1 cellular context compared by ENCODE assay signal in genomic region chr10:59906417-59907202, GRCh38.
TF ChIP-seq lines count a peak whose summit lies in the region.

Gene CCDC6, minus strand, starts transcription at chr10:59906556. Its CDS starts 132 bp downstream, at chr10:59906424.

TF ChIP-seq in GM12878, 131 proteins besides CTCF, POLR2A, EP300 and RAD21 (continued from another document and continues in another):
- no peak; the same call in 1 of the 2 replicates for TF ChIP-seq RELB (IDR thresholded peaks at IDR 0.05; ENCODE audit: low read depth)
- TF ChIP-seq POLR2AphosphoS2 (IDR thresholded peaks at IDR 0.05; ENCODE audit: low read depth, low read length), result peak; percentile 50; the same call in 1 of the 2 replicates
- TF ChIP-seq ATF7 (IDR thresholded peaks at IDR 0.05; ENCODE audit: low read depth), result no peak
- TF ChIP-seq MAX (IDR thresholded peaks at IDR 0.05; ENCODE audit: low read depth, low read length), result peak; percentile 93
- TF ChIP-seq HDAC2 (IDR thresholded peaks at IDR 0.05), result no peak
- TF ChIP-seq HDAC6 (IDR thresholded peaks at IDR 0.05; ENCODE audit: unreplicated experiment), result no peak
- 0 out of 2 replicates have a peak, but pooled peaks have one; percentile 27 for TF ChIP-seq ZBED1 (IDR thresholded peaks at IDR 0.05; ENCODE audit: borderline replicate concordance)
- peak; percentile 77; the same call in 1 of the 2 replicates for TF ChIP-seq MLLT1 (IDR thresholded peaks at IDR 0.05)
- 0 out of 2 replicates have a peak, but pooled peaks have one; percentile 38 for TF ChIP-seq BACH1 (IDR thresholded peaks at IDR 0.05; ENCODE audit: borderline replicate concordance)
- TF ChIP-seq CUX1 (IDR thresholded peaks at IDR 0.05; ENCODE audit: insufficient replicate concordance, low read depth, low read length), result no peak
- no peak for TF ChIP-seq KDM1A (IDR thresholded peaks at IDR 0.05; ENCODE audit: borderline replicate concordance)
- peak; percentile 92; the same call in 1 of the 2 replicates for TF ChIP-seq ZNF207 (IDR thresholded peaks at IDR 0.05; ENCODE audit: borderline replicate concordance)
- no peak for TF ChIP-seq SREBF1 (IDR thresholded peaks at IDR 0.05; ENCODE audit: low read length)
- peak; percentile 88 for TF ChIP-seq RB1 (IDR thresholded peaks at IDR 0.05; ENCODE audit: borderline replicate concordance)
- TF ChIP-seq ZZZ3 (IDR thresholded peaks at IDR 0.05; ENCODE audit: control insufficient read depth, insufficient read length, low read depth), result no peak
- no peak for TF ChIP-seq GABPA (IDR thresholded peaks at IDR 0.05; ENCODE audit: low read depth)
- peak; percentile 81; the same call in 1 of the 2 replicates for TF ChIP-seq NBN (IDR thresholded peaks at IDR 0.05)
- peak; percentile 97 for TF ChIP-seq MXI1 (IDR thresholded peaks at IDR 0.05; ENCODE audit: low read depth, low read length)
- no peak for TF ChIP-seq SUZ12 (IDR thresholded peaks at IDR 0.05; ENCODE audit: unreplicated experiment)
- TF ChIP-seq STAT3 (IDR thresholded peaks at IDR 0.05; ENCODE audit: low read depth, low read length), result no peak
- TF ChIP-seq NR2C1 (IDR thresholded peaks at IDR 0.05), result peak; percentile 58; the same call in 1 of the 2 replicates
- peak; percentile 24; the same call in 1 of the 2 replicates for TF ChIP-seq ZNF217 (IDR thresholded peaks at IDR 0.05)
- peak; percentile 95 for TF ChIP-seq NR2F1 (conservative IDR thresholded peaks at IDR 0.05)
- TF ChIP-seq EGR1 (IDR thresholded peaks at IDR 0.05; ENCODE audit: borderline replicate concordance in 1 of 2, low read depth in 2 of 2, low read length in 2 of 2), result peak in 1 of 2 experiments; percentile 56; a peak in 1 of 3 replicates
- 0 out of 2 replicates have a peak, but pooled peaks have one; percentile 11 for TF ChIP-seq E2F4 (IDR thresholded peaks at IDR 0.05; ENCODE audit: low read depth, low read length)
- TF ChIP-seq IRF4 (IDR thresholded peaks at IDR 0.05; ENCODE audit: low read depth, low read length), result 0 out of 2 replicates have a peak, but pooled peaks have one; percentile 32
- TF ChIP-seq BRCA1 (IDR thresholded peaks at IDR 0.05; ENCODE audit: low read depth, low read length), result 0 out of 2 replicates have a peak, but pooled peaks have one; percentile 12
- peak; percentile 72; the same call in 1 of the 2 replicates for TF ChIP-seq SIN3A (IDR thresholded peaks at IDR 0.05; ENCODE audit: low read depth, low read length)
- peak; percentile 93 for TF ChIP-seq YY1 (IDR thresholded peaks at IDR 0.05; ENCODE audit: low read depth, low read length)
- TF ChIP-seq JUNB (IDR thresholded peaks at IDR 0.05), result no peak
- peak; percentile 94 for TF ChIP-seq CBX5 (IDR thresholded peaks at IDR 0.05; ENCODE audit: low read depth)
- peak; percentile 79 for TF ChIP-seq NKRF (conservative IDR thresholded peaks at IDR 0.05)
- peak; percentile 44 for TF ChIP-seq SMC3 (IDR thresholded peaks at IDR 0.05; ENCODE audit: borderline replicate concordance, low read length)
- peak; percentile 88 for TF ChIP-seq IKZF1 (conservative IDR thresholded peaks at IDR 0.05)
- no peak for TF ChIP-seq E4F1 (IDR thresholded peaks at IDR 0.05; ENCODE audit: borderline replicate concordance, partially characterized antibody)
- no peak for TF ChIP-seq PKNOX1 (IDR thresholded peaks at IDR 0.05)
- TF ChIP-seq CREB1 (IDR thresholded peaks at IDR 0.05; ENCODE audit: low read depth), result peak; percentile 44; the same call in 1 of the 2 replicates
- peak; percentile 50 for TF ChIP-seq MEF2B (IDR thresholded peaks at IDR 0.05; ENCODE audit: partially characterized antibody, poor library complexity, severe bottlenecking)
- TF ChIP-seq MTA2 (IDR thresholded peaks at IDR 0.05; ENCODE audit: low read depth), result peak; percentile 39; the same call in 1 of the 2 replicates
- TF ChIP-seq RBBP5 (conservative IDR thresholded peaks at IDR 0.05), result no peak
- TF ChIP-seq PML (IDR thresholded peaks at IDR 0.05; ENCODE audit: low read length), result no peak
- TF ChIP-seq SMAD5 (IDR thresholded peaks at IDR 0.05; ENCODE audit: low read depth), result no peak
- no peak; the same call in 1 of the 2 replicates for TF ChIP-seq ZBTB40 (IDR thresholded peaks at IDR 0.05; ENCODE audit: borderline replicate concordance)
- no peak for TF ChIP-seq SREBF2 (IDR thresholded peaks at IDR 0.05; ENCODE audit: low read length)
